ENCODE assay signal across 8 cellular contexts in genomic region chr3:89713196-89713595, GRCh38.
"Had no signal": no experiment of that assay in that cellular context is flagged by ENCODE, and none has a peak within 500 bp of the region (broad histone marks: within the 10 kb centered on the region; RNA-seq: fewer than 3 reads in every experiment).

No MANE protein-coding gene starts in this region.

- ATAC-seq: GM12878 had no signal

- H3K4me3 ChIP-seq: GM12878 had no signal

- FAIRE-seq: G401.6, GM12878, GM12891, GM12892, GM18507, GM19239 had no signal

- DNase-seq: GDM1, GF-D8 had no signal
